In genomic region chr11:64832467-64833197, GRCh38 we compare ENCODE assay signal across 25 cellular contexts.
"Had no signal": no experiment of that assay in that cellular context is flagged by ENCODE, and none has a peak within 500 bp of the region (broad histone marks: within the 10 kb centered on the region; RNA-seq: fewer than 3 reads in every experiment).

No MANE protein-coding gene starts in this region.

- H3K36me3 Mint-ChIP-seq: natural killer cell had no signal

- H3K36me3 ChIP-seq: neutrophil, ovary, right atrium auricular region, right lobe of liver, uterus had no signal

- H3K27me3 Mint-ChIP-seq: progenitor cell of endocrine pancreas; stimulated activated naive B cell treated with anti-CD40 and anti-IgM and Interleukin-4, amounts not matched to agents 10 μg/mL and 1 μg/mL and 100 μg/mL, for 72 hours had no signal

- H3K27ac ChIP-seq: left lung, lower lobe of right lung, neutrophil, ovary, right atrium auricular region, right lobe of liver, stomach, testis, thyroid gland, uterus had no signal

- DNase-seq: hippocampal formation; kidney glomerular epithelial cell; left colon; left lung; lower lobe of right lung; mammary epithelial cell; mesenchymal stem cell; natural killer cell; occipital lobe; ovary; stimulated activated CD4-positive, alpha-beta T cell treated with anti-CD3 and anti-CD28 coated beads, Interleukin-15, amount 100 ng/mL, for 24 hours; stimulated activated CD4-positive, alpha-beta T cell treated with anti-CD3 and anti-CD28 coated beads, Interleukin-2, amount 100 ng/mL, for 24 hours; stimulated activated CD4-positive, alpha-beta T cell treated with anti-CD3 and anti-CD28 coated beads, Interleukin-4, amount 100 ng/mL, for 1 hour; stimulated activated naive B cell treated with anti-CD40 and anti-IgM and Interleukin-4, amounts not matched to agents 10 μg/mL and 1 μg/mL and 100 μg/mL, for 72 hours; stimulated activated naive CD8-positive, alpha-beta T cell treated with anti-CD3 and anti-CD28 coated beads, Interleukin-15, Interleukin-2, amounts not matched to agents 100 U/mL and 50 U/mL, for 24 hours; stomach; testis; thyroid gland; trophoblast cell; uterus had no signal

- ATAC-seq: left colon; left lung; lower lobe of right lung; natural killer cell; right lobe of liver; stimulated activated naive B cell treated with anti-CD40 and anti-IgM and Interleukin-4, amounts not matched to agents 10 μg/mL and 1 μg/mL and 100 μg/mL, for 72 hours; stimulated activated naive CD8-positive, alpha-beta T cell treated with anti-CD3 and anti-CD28 coated beads, Interleukin-15, Interleukin-2, amounts not matched to agents 100 U/mL and 50 U/mL, for 24 hours had no signal

- H3K4me2 ChIP-seq: smooth muscle cell had no signal

- H3K27me3 ChIP-seq: left lung, neutrophil, ovary, right atrium auricular region, right lobe of liver, stomach, testis, thyroid gland, uterus had no signal

- H3K27ac Mint-ChIP-seq: natural killer cell; progenitor cell of endocrine pancreas; stimulated activated naive B cell treated with anti-CD40 and anti-IgM and Interleukin-4, amounts not matched to agents 10 μg/mL and 1 μg/mL and 100 μg/mL, for 72 hours had no signal

- H3K9me3 Mint-ChIP-seq: natural killer cell; stimulated activated naive B cell treated with anti-CD40 and anti-IgM and Interleukin-4, amounts not matched to agents 10 μg/mL and 1 μg/mL and 100 μg/mL, for 72 hours had no signal

- H3K4me3 ChIP-seq: left lung, lower lobe of right lung, ovary, right atrium auricular region, right lobe of liver, smooth muscle cell, stomach, testis, thyroid gland, uterus had no signal

- H3K4me3 Mint-ChIP-seq: natural killer cell; stimulated activated naive B cell treated with anti-CD40 and anti-IgM and Interleukin-4, amounts not matched to agents 10 μg/mL and 1 μg/mL and 100 μg/mL, for 72 hours had no signal

- H3K4me1 ChIP-seq: left lung, lower lobe of right lung, right atrium auricular region, right lobe of liver, testis, thyroid gland, uterus had no signal

- H3K9me3 ChIP-seq: left lung, lower lobe of right lung, neutrophil, ovary, right atrium auricular region, right lobe of liver, stomach, testis, thyroid gland, uterus had no signal
